12 cellular contexts compared by ENCODE assay signal in the genomic region with DNA sequence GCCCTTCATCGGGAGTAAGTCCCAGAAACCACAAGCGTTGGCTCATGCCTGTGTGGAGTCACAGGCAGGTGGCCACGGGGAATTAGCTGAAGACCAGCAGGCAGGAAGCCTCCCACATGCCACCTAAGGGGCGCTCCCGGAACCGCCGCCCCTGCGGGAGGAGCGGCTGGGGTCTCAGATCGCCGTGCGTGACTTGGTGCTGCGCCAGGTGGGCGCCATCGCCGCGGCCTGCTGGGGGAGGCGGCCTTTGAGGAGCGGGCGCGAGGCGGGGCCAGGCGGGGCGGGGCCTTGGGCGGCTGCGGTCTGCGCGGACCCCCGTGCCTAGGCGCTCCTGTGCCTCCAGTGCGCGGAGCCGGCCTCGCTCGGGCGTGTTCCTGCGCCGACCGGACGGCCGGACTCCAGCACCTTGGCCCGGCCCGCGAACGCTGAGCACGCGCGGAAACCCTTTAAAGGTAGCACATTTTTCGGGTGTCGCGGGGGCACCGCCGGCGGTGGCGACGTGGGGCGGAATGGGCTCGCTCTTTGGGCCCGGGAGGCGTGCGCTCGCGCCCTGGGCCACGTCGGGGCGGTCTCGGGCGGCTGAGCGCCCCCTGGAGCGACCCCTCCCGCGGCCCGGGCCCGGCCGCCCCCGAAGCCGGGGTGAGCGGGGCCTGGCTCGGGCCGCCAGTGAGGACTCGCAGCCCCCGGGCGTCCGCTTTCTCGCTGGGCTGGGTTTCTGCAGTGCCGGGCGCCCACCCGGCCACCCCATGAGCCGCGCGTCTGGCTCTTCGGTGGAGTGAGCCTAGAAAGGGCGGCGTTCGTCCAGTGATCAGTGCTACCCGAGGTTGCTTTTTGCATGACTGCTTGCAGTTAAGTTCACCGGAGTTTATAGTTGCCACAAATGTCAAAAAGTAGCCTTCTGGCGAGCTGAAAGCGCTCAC. TPM values are rescaled to one million over a fixed set of nuclear protein-coding genes. Genes with fewer than 3 reads are reported as not detected.
DNase-seq lines count a peak whose midpoint lies in the region; ATAC-seq and TF ChIP-seq lines count a peak whose summit lies in the region.
"Had no signal": no experiment of that assay in that cellular context is flagged by ENCODE, and none has a peak within 500 bp of the region (broad histone marks: within the 10 kb centered on the region; RNA-seq: fewer than 3 reads in every experiment).

No MANE protein-coding gene starts in this region.

- H3K27me3 ChIP-seq in brain microvascular endothelial cell (replicated peaks) (peaks cover 49% of the 10 kb centered on the region), left lung (peaks cover 57 to 87% of the 10 kb centered on the region in 2 donors)

- peak; percentile 14 to 21 for ATAC-seq in activated T-cell treated with anti-CD3 and anti-CD28 coated beads, Interleukin-2, amount 50 U/mL, for 4 hours
- ATAC-seq in left lung = no peak

- H3K4me3 Mint-ChIP-seq in activated T-cell treated with anti-CD3 and anti-CD28 coated beads, Interleukin-2, amount 50 U/mL, for 4 hours = no peak overlapping the region
- H3K4me3 Mint-ChIP-seq in type B pancreatic cell = peak overlapping the region; percentile 85
- H3K4me3 Mint-ChIP-seq: activated naive CD4-positive, alpha-beta T cell treated with anti-CD3 and anti-CD28 coated beads, Interleukin-2, amount 10 ng/mL, durations not matched to agents 7 days and 5 days had no signal

- peaks cover 4% of the 10 kb centered on the region for H3K9me3 Mint-ChIP-seq in activated T-cell treated with anti-CD3 and anti-CD28 coated beads, Interleukin-2, amount 50 U/mL, for 4 hours
- H3K9me3 Mint-ChIP-seq in type B pancreatic cell = no peaks in the 10 kb centered on the region
- H3K9me3 Mint-ChIP-seq: activated naive CD4-positive, alpha-beta T cell treated with anti-CD3 and anti-CD28 coated beads, Interleukin-2, amount 10 ng/mL, durations not matched to agents 7 days and 5 days had no signal

- H3K36me3 ChIP-seq in brain microvascular endothelial cell (replicated peaks) (no peaks in the 10 kb centered on the region), left lung (no peaks in the 10 kb centered on the region)
- H3K36me3 ChIP-seq: SJSA1 had no signal

- no peak for DNase-seq in activated T-cell treated with anti-CD3 and anti-CD28 coated beads, Interleukin-2, amount 50 U/mL, for 4 hours
- DNase-seq in activated T-cell treated with anti-CD3 and anti-CD28 coated beads for 4 hours = no peak
- no peak for DNase-seq in brain microvascular endothelial cell
- DNase-seq in left lung = peak in 1 of 2 donors; percentile 73
- peak; percentile 71 for DNase-seq in type B pancreatic cell (ENCODE audit: extremely low spot score, unreplicated experiment)
- no peak for DNase-seq in hippocampal formation (lab: John Stamatoyannopoulos, UW)
- no peak for DNase-seq in stimulated activated CD4-positive, alpha-beta T cell treated with anti-CD3 and anti-CD28 coated beads, Interleukin-15, amount 100 ng/mL, for 24 hours
- no peak for DNase-seq in 8988T
- DNase-seq: activated naive CD4-positive, alpha-beta T cell treated with anti-CD3 and anti-CD28 coated beads, Interleukin-2, amount 10 ng/mL, durations not matched to agents 7 days and 5 days; CD4-positive, CD25-positive, alpha-beta regulatory T cell had no signal

- peak overlapping the region; percentile 35 for H3K4me3 ChIP-seq in brain microvascular endothelial cell (ENCODE audit: low read depth, low read length)
- H3K4me3 ChIP-seq in left lung = peak overlapping the region; percentile 6 to 16
- H3K4me3 ChIP-seq: SJSA1 had no signal

- peaks cover 56% of the 10 kb centered on the region for H3K27me3 Mint-ChIP-seq in activated T-cell treated with anti-CD3 and anti-CD28 coated beads, Interleukin-2, amount 50 U/mL, for 4 hours (ENCODE audit: low read depth)
- peaks cover 81% of the 10 kb centered on the region for H3K27me3 Mint-ChIP-seq in type B pancreatic cell

- intact Hi-C loops in left lung (cut with DNase I) = no loop called here

- no peak overlapping the region for H3K27ac Mint-ChIP-seq in type B pancreatic cell
- H3K27ac Mint-ChIP-seq: activated naive CD4-positive, alpha-beta T cell treated with anti-CD3 and anti-CD28 coated beads, Interleukin-2, amount 10 ng/mL, durations not matched to agents 7 days and 5 days; CD4-positive, CD25-positive, alpha-beta regulatory T cell had no signal

- no peaks in the 10 kb centered on the region for H3K9me3 ChIP-seq in left lung
- H3K9me3 ChIP-seq: SJSA1 had no signal

- in situ Hi-C loops in brain microvascular endothelial cell (cut with HindIII; ENCODE audit: low pct_ligation_motif_present, low sequenced_read_pairs) = no loop called here

- H3K36me3 Mint-ChIP-seq in activated T-cell treated with anti-CD3 and anti-CD28 coated beads, Interleukin-2, amount 50 U/mL, for 4 hours (ENCODE audit: insufficient read depth) = no peaks in the 10 kb centered on the region
- no peaks in the 10 kb centered on the region for H3K36me3 Mint-ChIP-seq in type B pancreatic cell
- H3K36me3 Mint-ChIP-seq: activated naive CD4-positive, alpha-beta T cell treated with anti-CD3 and anti-CD28 coated beads, Interleukin-2, amount 10 ng/mL, durations not matched to agents 7 days and 5 days; CD4-positive, CD25-positive, alpha-beta regulatory T cell had no signal

- TF ChIP-seq CTCF in brain microvascular endothelial cell (IDR thresholded peaks at IDR 0.05; ENCODE audit: low read depth, low read length, missing control alignments) (peak; percentile 10), left lung (IDR thresholded peaks at IDR 0.05) (no peak), type B pancreatic cell (conservative IDR thresholded peaks at IDR 0.05) (peak; percentile 35)

- H3K4me1 Mint-ChIP-seq in activated T-cell treated with anti-CD3 and anti-CD28 coated beads, Interleukin-2, amount 50 U/mL, for 4 hours (ENCODE audit: low read depth) = no peaks in the 10 kb centered on the region
- H3K4me1 Mint-ChIP-seq in type B pancreatic cell (ENCODE audit: unreplicated experiment) = peaks cover 5% of the 10 kb centered on the region
- H3K4me1 Mint-ChIP-seq: activated naive CD4-positive, alpha-beta T cell treated with anti-CD3 and anti-CD28 coated beads, Interleukin-2, amount 10 ng/mL, durations not matched to agents 7 days and 5 days; CD4-positive, CD25-positive, alpha-beta regulatory T cell had no signal

- peaks cover 0 to 9% of the 10 kb centered on the region in 2 donors for H3K4me1 ChIP-seq in left lung

- H3K27ac ChIP-seq in brain microvascular endothelial cell (no peak overlapping the region), left lung (no peak overlapping the region)
- H3K27ac ChIP-seq: SJSA1 had no signal

RNA-seq across cellular contexts. Expression of a gene that starts 24.5 kb away (rescaled TPM):
- not detected for total RNA-seq in activated T-cell treated with anti-CD3 and anti-CD28 coated beads, Interleukin-2, amount 50 U/mL, for 4 hours
- total RNA-seq in left lung (not detected), type B pancreatic cell (ENCODE audit: low replicate concordance) (not detected in 2 replicates)
- total RNA-seq: CD4-positive, CD25-positive, alpha-beta regulatory T cell; mononuclear cell; SJSA1 had no signal

RNA-seq across cellular contexts. Expression of a gene that starts 34.6 kb away (rescaled TPM):
- total RNA-seq in activated T-cell treated with anti-CD3 and anti-CD28 coated beads, Interleukin-2, amount 50 U/mL, for 4 hours = 100 to 1,000 TPM in 2 of 3 donors, 10 to 100 TPM in 1; 74.3 to 198 (median 134) TPM
- not detected for total RNA-seq in left lung
- total RNA-seq in type B pancreatic cell (ENCODE audit: low replicate concordance) = not detected in 2 replicates
- total RNA-seq: CD4-positive, CD25-positive, alpha-beta regulatory T cell; mononuclear cell; SJSA1 had no signal

Comparison
In these comparisons a context has a peak if more than half of its experiments do, and no peak if none do; other contexts are left out.
1. CTCF ChIP-seq: peak in brain microvascular endothelial cell (single experiment) and type B pancreatic cell (single experiment); none in left lung (0 of 2).
2. RNA of a gene that starts 34.6 kb away (total RNA-seq): 74.3 to 198 TPM in activated T-cell treated with anti-CD3 and anti-CD28 coated beads, Interleukin-2, amount 50 U/mL, for 4 hours; not detected in left lung and not detected in type B pancreatic cell; every median in the first group is over 10 times any median in the second.